In the genomic region with DNA sequence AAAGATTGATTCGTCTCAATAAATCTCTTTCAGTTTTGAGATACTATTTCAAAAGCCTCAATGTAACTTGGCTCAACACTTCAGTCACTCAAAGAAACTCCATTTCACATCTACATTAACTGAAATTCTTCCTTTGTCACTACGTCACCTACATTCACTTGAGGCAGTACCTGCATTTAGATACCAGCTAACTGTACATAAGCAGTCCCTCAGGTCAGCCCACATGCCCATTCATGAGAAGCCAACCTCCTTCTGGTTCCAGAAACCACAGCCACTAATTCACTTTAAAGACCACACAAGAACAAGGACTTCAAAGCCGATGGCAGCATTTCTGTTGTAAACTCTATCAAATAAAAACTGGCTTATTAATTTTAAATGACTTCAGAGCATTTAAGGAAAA, we compare ENCODE assay signal across 20 cellular contexts. TPM values are rescaled to one million over a fixed set of nuclear protein-coding genes. Genes with fewer than 3 reads are reported as not detected.
DNase-seq lines count a peak whose midpoint lies in the region; ATAC-seq and TF ChIP-seq lines count a peak whose summit lies in the region.
"Had no signal": no experiment of that assay in that cellular context is flagged by ENCODE, and none has a peak within 500 bp of the region (broad histone marks: within the 10 kb centered on the region; RNA-seq: fewer than 3 reads in every experiment).

No MANE protein-coding gene starts in this region.

- H3K27ac Mint-ChIP-seq in activated CD4-positive, alpha-beta T cell treated with anti-CD3 and anti-CD28 coated beads, Interleukin-2, amount 10 ng/mL, durations not matched to agents 24 days and 14 days: peak overlapping the region; percentile 74
- H3K27ac Mint-ChIP-seq in T-cell (peak overlapping the region; percentile 80 to 84), osteocyte (ENCODE audit: unreplicated experiment) (no peak overlapping the region)

- peaks cover 33% of the 10 kb centered on the region for H3K4me1 Mint-ChIP-seq in activated CD4-positive, alpha-beta T cell treated with anti-CD3 and anti-CD28 coated beads, Interleukin-2, amount 10 ng/mL, durations not matched to agents 24 days and 14 days
- H3K4me1 Mint-ChIP-seq in T-cell (peaks cover 47 to 62% (median 51%) of the 10 kb centered on the region in 3 donors), osteocyte (ENCODE audit: unreplicated experiment) (no peaks in the 10 kb centered on the region)

- no peak for TF ChIP-seq POLR2A in gastrocnemius medialis (IDR thresholded peaks at IDR 0.05)

- H3K4me3 ChIP-seq in gastrocnemius medialis: no peak overlapping the region
- H3K4me3 ChIP-seq: HAP-1, lung had no signal

- in situ Hi-C loops in gastrocnemius medialis (cut with MboI; ENCODE audit: low sequenced_read_pairs in 4 of 4): no loop called here

- no peaks in the 10 kb centered on the region for H3K27me3 ChIP-seq in gastrocnemius medialis

- H3K4me3 Mint-ChIP-seq in activated CD4-positive, alpha-beta T cell treated with anti-CD3 and anti-CD28 coated beads, Interleukin-2, amount 10 ng/mL, durations not matched to agents 24 days and 14 days: no peak overlapping the region
- H3K4me3 Mint-ChIP-seq in T-cell: peak overlapping the region in 1 of 3 donors; percentile 55
- no peak overlapping the region for H3K4me3 Mint-ChIP-seq in osteocyte (ENCODE audit: unreplicated experiment)
- H3K4me3 Mint-ChIP-seq: activated naive CD4-positive, alpha-beta T cell treated with anti-CD3 and anti-CD28 coated beads for 36 hours had no signal

- H3K4me1 ChIP-seq in gastrocnemius medialis: no peaks in the 10 kb centered on the region
- H3K4me1 ChIP-seq: Caco-2 had no signal

- no peaks in the 10 kb centered on the region for H3K9me3 Mint-ChIP-seq in activated CD4-positive, alpha-beta T cell treated with anti-CD3 and anti-CD28 coated beads, Interleukin-2, amount 10 ng/mL, durations not matched to agents 24 days and 14 days
- H3K9me3 Mint-ChIP-seq in T-cell (no peaks in the 10 kb centered on the region), osteocyte (ENCODE audit: unreplicated experiment) (no peaks in the 10 kb centered on the region)
- H3K9me3 Mint-ChIP-seq: activated naive CD4-positive, alpha-beta T cell treated with anti-CD3 and anti-CD28 coated beads for 36 hours had no signal

- POLR2A ChIA-PET in T-cell (lab: Charles Lee): no interaction called here

- ATAC-seq in T-cell (replicated peaks in 1 of 4): no peak
- ATAC-seq in gastrocnemius medialis: no peak
- ATAC-seq: HepG2 had no signal

- H3K27me3 Mint-ChIP-seq in activated CD4-positive, alpha-beta T cell treated with anti-CD3 and anti-CD28 coated beads, Interleukin-2, amount 10 ng/mL, durations not matched to agents 24 days and 14 days: no peaks in the 10 kb centered on the region
- no peaks in the 10 kb centered on the region for H3K27me3 Mint-ChIP-seq in T-cell
- no peaks in the 10 kb centered on the region for H3K27me3 Mint-ChIP-seq in osteocyte (ENCODE audit: unreplicated experiment)

- H3K27ac ChIP-seq in gastrocnemius medialis: no peak overlapping the region
- H3K27ac ChIP-seq: HL-60 had no signal

- H3K9me3 ChIP-seq in gastrocnemius medialis: no peaks in the 10 kb centered on the region
- H3K9me3 ChIP-seq: Caco-2, HAP-1 had no signal

- H3K36me3 ChIP-seq in gastrocnemius medialis: peaks cover 0 to 16% of the 10 kb centered on the region in 2 donors

- CTCF ChIA-PET in T-cell (lab: Charles Lee): no interaction called here

- intact Hi-C loops in activated CD4-positive, alpha-beta T cell treated with anti-CD3 and anti-CD28 coated beads, Interleukin-2, amount 10 ng/mL, durations not matched to agents 24 days and 14 days (cut with micrococcal nuclease): no loop called here
- intact Hi-C loops in gastrocnemius medialis (cut with DNase I; ENCODE audit: low total_unique reads): no loop called here

- DNase-seq in activated CD4-positive, alpha-beta T cell treated with anti-CD3 and anti-CD28 coated beads, Interleukin-2, amount 10 ng/mL, durations not matched to agents 24 days and 14 days: no peak
- no peak for DNase-seq in activated CD4-positive, alpha-beta T cell treated with anti-CD3 and anti-CD28 coated beads for 4 hours
- DNase-seq in T-cell (no peak), ecto neural progenitor cell (ENCODE audit: low spot score) (peak; percentile 2), osteocyte (ENCODE audit: extremely low spot score, unreplicated experiment) (peak; percentile 6), HK-2 (ENCODE audit: unreplicated experiment) (no peak), gastrocnemius medialis (no peak), NCI-H524 (lab: John Stamatoyannopoulos, UW) (no peak)
- DNase-seq: activated naive CD4-positive, alpha-beta T cell treated with anti-CD3 and anti-CD28 coated beads for 36 hours; amygdala; Caco-2; cortex of kidney; DND-41; Kasumi-1; NCI-H1092; NCI-H1930 had no signal

- TF ChIP-seq CTCF in osteocyte (IDR thresholded peaks at IDR 0.05): no peak
- TF ChIP-seq CTCF in gastrocnemius medialis (IDR thresholded peaks at IDR 0.05 in 4 of 5, conservative IDR thresholded peaks at IDR 0.05 in 1 of 5): no peak

- peaks cover 48% of the 10 kb centered on the region for H3K36me3 Mint-ChIP-seq in activated CD4-positive, alpha-beta T cell treated with anti-CD3 and anti-CD28 coated beads, Interleukin-2, amount 10 ng/mL, durations not matched to agents 24 days and 14 days (ENCODE audit: low read depth)
- peaks cover 54% of the 10 kb centered on the region for H3K36me3 Mint-ChIP-seq in T-cell
- H3K36me3 Mint-ChIP-seq in osteocyte (ENCODE audit: unreplicated experiment): peaks cover 29% of the 10 kb centered on the region

RNA-seq across cellular contexts. Expression of gene SETD3, which starts 43.0 kb away (rescaled TPM):
- total RNA-seq in activated CD4-positive, alpha-beta T cell treated with anti-CD3 and anti-CD28 coated beads, Interleukin-2, amount 10 ng/mL, durations not matched to agents 24 days and 14 days: 57.9 and 59.0 TPM in 2 replicates
- 10 to 100 TPM; 47.7 to 64.6 (median 52.4) TPM for total RNA-seq in T-cell
- 49.1 and 49.8 TPM in 2 replicates for total RNA-seq in osteocyte
- 100 to 1,000 TPM; 116 to 170 (median 117) TPM for total RNA-seq in gastrocnemius medialis

RNA-seq across cellular contexts. Expression of gene CCNK, which starts 43.5 kb away (rescaled TPM):
- total RNA-seq in activated CD4-positive, alpha-beta T cell treated with anti-CD3 and anti-CD28 coated beads, Interleukin-2, amount 10 ng/mL, durations not matched to agents 24 days and 14 days: 79.5 and 83.6 TPM in 2 replicates
- 100 to 1,000 TPM in 2 of 5 donors, 10 to 100 TPM in 3; 61.8 to 138 (median 74.6) TPM for total RNA-seq in T-cell
- 55.8 and 57.4 TPM in 2 replicates for total RNA-seq in osteocyte
- total RNA-seq in gastrocnemius medialis: 10 to 100 TPM; 15.0 to 35.3 (median 19.1) TPM

Comparison
In these comparisons a context has a peak if more than half of its experiments do, and no peak if none do; other contexts are left out.
1. DNase-seq: peak in ecto neural progenitor cell (single experiment) and osteocyte (single experiment); none in activated CD4-positive, alpha-beta T cell treated with anti-CD3 and anti-CD28 coated beads, Interleukin-2, amount 10 ng/mL, durations not matched to agents 24 days and 14 days (single experiment), activated CD4-positive, alpha-beta T cell treated with anti-CD3 and anti-CD28 coated beads for 4 hours (0 of 2), T-cell (0 of 34), HK-2 (single experiment), gastrocnemius medialis (0 of 2) and NCI-H524 (0 of 2).